8 cellular contexts compared by ENCODE assay signal in the genomic region with DNA sequence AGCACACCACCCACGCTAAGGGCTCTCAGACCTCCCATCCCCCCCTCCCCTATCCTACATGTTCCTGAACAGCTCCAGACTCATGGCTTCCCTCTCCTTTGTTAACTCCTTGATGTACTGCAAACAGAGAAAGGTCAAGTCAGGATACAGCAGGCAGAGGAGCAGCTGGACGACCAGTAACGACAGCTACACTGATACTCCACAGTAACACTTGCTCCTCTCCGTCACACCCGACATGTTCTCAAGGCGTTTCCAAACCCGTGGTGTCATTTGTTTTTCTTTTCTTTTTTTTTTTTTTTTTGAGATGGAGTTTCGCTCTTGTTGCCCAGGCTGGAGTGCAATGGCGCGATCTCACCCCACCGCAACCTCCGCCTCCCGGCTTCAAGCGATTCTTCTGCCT. TPM values are rescaled to one million over a fixed set of nuclear protein-coding genes. Genes with fewer than 3 reads are reported as not detected.
"Had no signal": no experiment of that assay in that cellular context is flagged by ENCODE, and none has a peak within 500 bp of the region (broad histone marks: within the 10 kb centered on the region; RNA-seq: fewer than 3 reads in every experiment).

No MANE protein-coding gene starts in this region.

RNA-seq across cellular contexts. Expression of a gene that starts 4.3 kb away (rescaled TPM):
- total RNA-seq: M059J, NCI-H460, OCI-LY7, PC-9, Right ventricle myocardium inferior, RPMI7951, SJSA1 had no signal
- polyA plus RNA-seq: SK-N-SH had no signal

RNA-seq across cellular contexts. Expression of a gene that starts 41.6 kb away (rescaled TPM):
- total RNA-seq: OCI-LY7, PC-9 had no signal
